8 cellular contexts compared by ENCODE assay signal in genomic region chr17:82495844-82496528, GRCh38. TPM values are rescaled to one million over a fixed set of nuclear protein-coding genes. Genes with fewer than 3 reads are reported as not detected.
DNase-seq lines count a peak whose midpoint lies in the region; ATAC-seq and TF ChIP-seq lines count a peak whose summit lies in the region.

No MANE protein-coding gene starts in this region.

- TF ChIP-seq CTCF in SU-DHL-6 (IDR thresholded peaks at IDR 0.05; ENCODE audit: insufficient read depth, low read length, poor library complexity, severe bottlenecking) = no peak
- TF ChIP-seq CTCF in transverse colon (IDR thresholded peaks at IDR 0.05) = no peak
- TF ChIP-seq CTCF in PC-9 (conservative IDR thresholded peaks at IDR 0.05) = no peak

- no peak for TF ChIP-seq POLR2A in transverse colon (IDR thresholded peaks at IDR 0.05)

- intact Hi-C loops in transverse colon (cut with DNase I; ENCODE audit: low total_unique reads) = loop anchor here (10.0 kb wide), 1 partner anchor 59 kb away; no protein-coding TSS in a partner anchor
- intact Hi-C loops in PC-9 (cut with micrococcal nuclease; ENCODE audit: unreplicated experiment) = loop anchor here (2.0 to 10.0 kb wide), 4 partner anchors 33 to 261 kb away; partner anchors contain the start of genes NARF and TEX19

- H3K36me3 ChIP-seq in SU-DHL-6 (ENCODE audit: low read length) = no peaks in the 10 kb centered on the region
- H3K36me3 ChIP-seq in transverse colon = no peaks in the 10 kb centered on the region
- no peaks in the 10 kb centered on the region for H3K36me3 ChIP-seq in PC-9 (ENCODE audit: low read depth)

- no peaks in the 10 kb centered on the region for H3K9me3 Mint-ChIP-seq in activated T-cell treated with anti-CD3 and anti-CD28 coated beads, Interleukin-2, amount 50 U/mL, for 4 hours

- no peak for DNase-seq in activated T-cell treated with anti-CD3 and anti-CD28 coated beads, Interleukin-2, amount 50 U/mL, for 4 hours
- DNase-seq in activated T-cell treated with anti-CD3 and anti-CD28 coated beads for 4 hours = no peak
- peak; percentile 74 for DNase-seq in iPS DF 19.7 (ENCODE audit: low read depth, low spot score)
- DNase-seq in transverse colon = peak; percentile 50
- no peak for DNase-seq in stimulated activated CD4-positive, alpha-beta T cell treated with anti-CD3 and anti-CD28 coated beads, Interleukin-2, amount 100 ng/mL, for 24 hours
- no peak for DNase-seq in PC-9

- CTCF ChIA-PET in PC-9 (lab: Charles Lee) = interaction anchor here (0.6 kb wide), 2 partner anchors 24 to 62 kb away, joined by 3 to 4 read pairs; no protein-coding TSS in a partner anchor

- H3K9me2 ChIP-seq in SU-DHL-6 (replicated peaks; ENCODE audit: insufficient read depth, low read length) (no peaks in the 10 kb centered on the region), PC-9 (ENCODE audit: insufficient read depth) (no peaks in the 10 kb centered on the region)

- H3K27ac ChIP-seq in SU-DHL-6 (ENCODE audit: low read depth, low read length) = no peak overlapping the region
- H3K27ac ChIP-seq in transverse colon = peak overlapping the region; percentile 74 to 93 (median 90)
- no peak overlapping the region for H3K27ac ChIP-seq in PC-9

- peak overlapping the region; percentile 85 for H3K4me2 ChIP-seq in SU-DHL-6 (ENCODE audit: low read depth, low read length, poor library complexity, severe bottlenecking)
- H3K4me2 ChIP-seq in PC-9 = no peak overlapping the region

- H4K20me1 ChIP-seq in SU-DHL-6 (ENCODE audit: low read depth, low read length) = no peaks in the 10 kb centered on the region
- H4K20me1 ChIP-seq in PC-9 (ENCODE audit: insufficient read depth) = no peaks in the 10 kb centered on the region

- peak overlapping the region; percentile 69 for H3K4me3 Mint-ChIP-seq in activated T-cell treated with anti-CD3 and anti-CD28 coated beads, Interleukin-2, amount 50 U/mL, for 4 hours

- peaks cover 8 to 32% (median 22%) of the 10 kb centered on the region in 4 donors for H3K4me1 ChIP-seq in transverse colon
- H3K4me1 ChIP-seq in PC-9 (replicated peaks; ENCODE audit: insufficient read depth) = peaks cover 13% of the 10 kb centered on the region

- no peaks in the 10 kb centered on the region for H3K27me3 Mint-ChIP-seq in activated T-cell treated with anti-CD3 and anti-CD28 coated beads, Interleukin-2, amount 50 U/mL, for 4 hours (ENCODE audit: low read depth)

- H3K4me3 ChIP-seq in SU-DHL-6 (ENCODE audit: insufficient read depth, low read length, poor library complexity, severe bottlenecking) (no peak overlapping the region), transverse colon (no peak overlapping the region), PC-9 (no peak overlapping the region)

- TF ChIP-seq EP300 in transverse colon (IDR thresholded peaks at IDR 0.05; ENCODE audit: low read depth) = no peak

- in situ Hi-C loops in transverse colon (cut with MboI; ENCODE audit: low pct_ligation_motif_present in 1 of 4, low pct_unique_long_range_greater_than_20kb in 1 of 4, low sequenced_read_pairs in 3 of 4) = no loop called here

- H3K9ac ChIP-seq in SU-DHL-6 (ENCODE audit: low read length) = no peak overlapping the region

- H3K36me3 Mint-ChIP-seq in activated T-cell treated with anti-CD3 and anti-CD28 coated beads, Interleukin-2, amount 50 U/mL, for 4 hours (ENCODE audit: insufficient read depth) = no peaks in the 10 kb centered on the region

- no peak overlapping the region for H2AFZ ChIP-seq in SU-DHL-6 (ENCODE audit: low read depth, low read length, severe bottlenecking)
- no peak overlapping the region for H2AFZ ChIP-seq in PC-9

- H3K4me1 Mint-ChIP-seq in activated T-cell treated with anti-CD3 and anti-CD28 coated beads, Interleukin-2, amount 50 U/mL, for 4 hours (ENCODE audit: low read depth) = peaks cover 12% of the 10 kb centered on the region

- no TSS peak for BruUV-seq in PC-9 (replicated peaks; lab: Mats Ljungman, UMichigan)

- H3K9me3 ChIP-seq in SU-DHL-6 (ENCODE audit: insufficient read depth, low read length) (no peaks in the 10 kb centered on the region), transverse colon (no peaks in the 10 kb centered on the region), PC-9 (ENCODE audit: insufficient read depth, low read depth) (no peaks in the 10 kb centered on the region)

- no peaks in the 10 kb centered on the region for H3K27me3 ChIP-seq in SU-DHL-6 (ENCODE audit: low read length)
- no peaks in the 10 kb centered on the region for H3K27me3 ChIP-seq in transverse colon
- no peaks in the 10 kb centered on the region for H3K27me3 ChIP-seq in PC-9 (ENCODE audit: insufficient read depth, low read depth)

- WGBS in transverse colon (ENCODE audit: low coverage in 1 of 2), 2 donors = 64% methylated on average over 12 of the region's 12 CpGs; no CpG with 5 or more reads in 1 of the 2 donors

- POLR2A ChIA-PET in PC-9 (lab: Charles Lee; ENCODE audit: unreplicated experiment) = interaction anchor here (0.8 kb wide), 1 partner anchor 32 kb away, joined by 6 read pairs; no protein-coding TSS in a partner anchor

- H3K79me2 ChIP-seq in SU-DHL-6 (ENCODE audit: insufficient read depth, low read length) (no peaks in the 10 kb centered on the region), PC-9 (ENCODE audit: low read depth) (no peaks in the 10 kb centered on the region)

- H3F3A ChIP-seq in SU-DHL-6 (ENCODE audit: insufficient read depth) = peaks cover 19% of the 10 kb centered on the region; the same call in 1 of the 2 replicates
- peaks cover 26% of the 10 kb centered on the region for H3F3A ChIP-seq in PC-9 (ENCODE audit: insufficient read depth, low read depth)

- no peak for ATAC-seq in activated T-cell treated with anti-CD3 and anti-CD28 coated beads, Interleukin-2, amount 50 U/mL, for 4 hours
- ATAC-seq in HG03432 (IDR thresholded peaks at IDR 0.05; ENCODE audit: unreplicated experiment) = no peak

RNA-seq across cellular contexts. Expression of gene FOXK2, which starts 23.5 kb away (rescaled TPM):
- 10 to 100 TPM; 73.6 to 78.5 (median 75.9) TPM for total RNA-seq in activated T-cell treated with anti-CD3 and anti-CD28 coated beads, Interleukin-2, amount 50 U/mL, for 4 hours
- total RNA-seq in transverse colon = 100 to 1,000 TPM in 2 of 4 donors, 10 to 100 TPM in 2; 41.2 to 216 (median 106) TPM
- 70.5 and 78.9 TPM in 2 replicates for total RNA-seq in PC-9 (2021)

RNA-seq across cellular contexts. Expression of gene NARF, which starts 37.4 kb away (rescaled TPM):
- 10 to 100 TPM; 40.9 to 55.9 (median 45.9) TPM for total RNA-seq in activated T-cell treated with anti-CD3 and anti-CD28 coated beads, Interleukin-2, amount 50 U/mL, for 4 hours
- total RNA-seq in transverse colon = 100 to 1,000 TPM in 1 of 4 donors, 10 to 100 TPM in 3; 44.1 to 133 (median 61.1) TPM
- 57.2 and 58.0 TPM in 2 replicates for total RNA-seq in PC-9 (2021)

RNA-seq across cellular contexts. Expression of gene CYBC1, which starts 45.4 kb away (rescaled TPM):
- 100 to 1,000 TPM; 151 to 165 (median 156) TPM for total RNA-seq in activated T-cell treated with anti-CD3 and anti-CD28 coated beads, Interleukin-2, amount 50 U/mL, for 4 hours
- total RNA-seq in transverse colon (100 to 1,000 TPM in 2 of 4 donors, 10 to 100 TPM in 2; 46.2 to 212 (median 86.2) TPM), PC-9 (2021) (77.9 and 78.4 TPM in 2 replicates)

Comparison
In these comparisons a context has a peak if more than half of its experiments do, and no peak if none do; other contexts are left out.
1. DNase-seq: peak in iPS DF 19.7 (single experiment) and transverse colon (single experiment); none in activated T-cell treated with anti-CD3 and anti-CD28 coated beads, Interleukin-2, amount 50 U/mL, for 4 hours (single experiment), activated T-cell treated with anti-CD3 and anti-CD28 coated beads for 4 hours (single experiment), stimulated activated CD4-positive, alpha-beta T cell treated with anti-CD3 and anti-CD28 coated beads, Interleukin-2, amount 100 ng/mL, for 24 hours (0 of 2) and PC-9 (0 of 2).
2. H3K27ac ChIP-seq: peak in transverse colon (4 of 4); none in SU-DHL-6 (single experiment) and PC-9 (single experiment).